In genomic region chr1:165960136-165960535, GRCh38 we compare ENCODE assay signal across 21 cellular contexts.
"Had no signal": no experiment of that assay in that cellular context is flagged by ENCODE, and none has a peak within 500 bp of the region (broad histone marks: within the 10 kb centered on the region; RNA-seq: fewer than 3 reads in every experiment).

No MANE protein-coding gene starts in this region.

- H3K36me3 Mint-ChIP-seq: activated CD4-positive, alpha-beta memory T cell treated with anti-CD3 and anti-CD28 coated beads for 36 hours; activated naive CD8-positive, alpha-beta T cell treated with anti-CD3 and anti-CD28 coated beads for 36 hours; brain; memory B cell; natural killer cell treated with Interleukin-12 subunit alpha and Interleukin-12 subunit beta and Interleukin-15 and Interleukin-18, amount 100 ng/mL, for 72 hours; type B pancreatic cell had no signal

- H3K27ac Mint-ChIP-seq: activated CD4-positive, alpha-beta memory T cell treated with anti-CD3 and anti-CD28 coated beads for 36 hours; activated naive CD8-positive, alpha-beta T cell treated with anti-CD3 and anti-CD28 coated beads for 36 hours; brain; memory B cell; natural killer cell treated with Interleukin-12 subunit alpha and Interleukin-12 subunit beta and Interleukin-15 and Interleukin-18, amount 100 ng/mL, for 72 hours; progenitor cell of endocrine pancreas; stimulated activated naive CD8-positive, alpha-beta T cell treated with anti-CD3 and anti-CD28 coated beads, Interleukin-15, amount 100 ng/mL, for 72 hours; T-helper 17 cell; type B pancreatic cell had no signal

- DNase-seq: activated CD4-positive, alpha-beta memory T cell treated with anti-CD3 and anti-CD28 coated beads for 36 hours; activated CD4-positive, alpha-beta T cell treated with anti-CD3 and anti-CD28 coated beads for 48 hours; activated naive CD4-positive, alpha-beta T cell treated with Interleukin-2 at 50 U/mL for 16 hours; activated naive CD8-positive, alpha-beta T cell treated with anti-CD3 and anti-CD28 coated beads for 36 hours; activated T-cell treated with anti-CD3 and anti-CD28 coated beads, Interleukin-2, amount 50 U/mL, for 48 hours; dermis blood vessel endothelial cell; effector CD8-positive, alpha-beta T cell; erythroblast; heart left ventricle; islet precursor cell; left cardiac atrium; stimulated activated CD4-positive, alpha-beta T cell treated with anti-CD3 and anti-CD28 coated beads, Interleukin-12 subunit alpha, Interleukin-12 subunit beta, amount 100 ng/mL, for 4 hours; stimulated activated naive CD8-positive, alpha-beta T cell treated with anti-CD3 and anti-CD28 coated beads, Interleukin-15, amount 100 ng/mL, for 72 hours; T-helper 17 cell had no signal

- H3K4me1 Mint-ChIP-seq: activated naive CD8-positive, alpha-beta T cell treated with anti-CD3 and anti-CD28 coated beads for 36 hours; memory B cell; stimulated activated naive CD8-positive, alpha-beta T cell treated with anti-CD3 and anti-CD28 coated beads, Interleukin-15, amount 100 ng/mL, for 72 hours; T-helper 17 cell had no signal

- H3K4me1 ChIP-seq: gastroesophageal sphincter, heart left ventricle, vagina had no signal

- H3K27ac ChIP-seq: gastroesophageal sphincter, heart left ventricle, vagina had no signal

- H3K9me3 ChIP-seq: gastroesophageal sphincter, vagina had no signal

- ATAC-seq: gastroesophageal sphincter; heart left ventricle; left cardiac atrium; natural killer cell treated with Interleukin-12 subunit alpha and Interleukin-12 subunit beta and Interleukin-15 and Interleukin-18, amount 100 ng/mL, for 72 hours; stimulated activated naive CD8-positive, alpha-beta T cell treated with anti-CD3 and anti-CD28 coated beads, Interleukin-15, amount 100 ng/mL, for 72 hours; T-helper 17 cell had no signal

- H3K9me3 Mint-ChIP-seq: activated CD4-positive, alpha-beta memory T cell treated with anti-CD3 and anti-CD28 coated beads for 36 hours; activated naive CD8-positive, alpha-beta T cell treated with anti-CD3 and anti-CD28 coated beads for 36 hours; memory B cell; natural killer cell treated with Interleukin-12 subunit alpha and Interleukin-12 subunit beta and Interleukin-15 and Interleukin-18, amount 100 ng/mL, for 72 hours; stimulated activated naive CD8-positive, alpha-beta T cell treated with anti-CD3 and anti-CD28 coated beads, Interleukin-15, amount 100 ng/mL, for 72 hours; type B pancreatic cell had no signal

- H3K4me3 ChIP-seq: gastroesophageal sphincter, heart left ventricle, vagina had no signal

- H3K27me3 Mint-ChIP-seq: brain; stimulated activated naive CD8-positive, alpha-beta T cell treated with anti-CD3 and anti-CD28 coated beads, Interleukin-15, amount 100 ng/mL, for 72 hours had no signal

- H3K36me3 ChIP-seq: gastroesophageal sphincter, heart left ventricle, vagina had no signal

- H3K27me3 ChIP-seq: gastroesophageal sphincter, heart left ventricle, vagina had no signal

- H3K4me3 Mint-ChIP-seq: activated CD4-positive, alpha-beta memory T cell treated with anti-CD3 and anti-CD28 coated beads for 36 hours; activated naive CD8-positive, alpha-beta T cell treated with anti-CD3 and anti-CD28 coated beads for 36 hours; brain; memory B cell; natural killer cell treated with Interleukin-12 subunit alpha and Interleukin-12 subunit beta and Interleukin-15 and Interleukin-18, amount 100 ng/mL, for 72 hours; stimulated activated naive CD8-positive, alpha-beta T cell treated with anti-CD3 and anti-CD28 coated beads, Interleukin-15, amount 100 ng/mL, for 72 hours; T-helper 17 cell; type B pancreatic cell had no signal
